In genomic region chr20:3785240-3786125, GRCh38 we compare ENCODE assay signal across 6 cellular contexts. TPM values are rescaled to one million over a fixed set of nuclear protein-coding genes. Genes with fewer than 3 reads are reported as not detected.
A peak's percentile ranks its signal among the peaks of the same experiment; 100 is the strongest.
DNase-seq lines count a peak whose midpoint lies in the region; ATAC-seq lines count a peak whose summit lies in the region.

No MANE protein-coding gene starts in this region.

- peak overlapping the region; percentile 75 for H3K4me3 ChIP-seq in iPS-11a (ENCODE audit: low read depth, low read length)

- no peak for ATAC-seq in HG02588 (IDR thresholded peaks at IDR 0.05; ENCODE audit: unreplicated experiment)

- DNase-seq in AG20443 (ENCODE audit: low spot score) (peak; percentile 20), RPMI7951 (ENCODE audit: low read depth) (peak; percentile 52), HuH-7.5 (ENCODE audit: low spot score) (no peak), DMS114 treated with DMSO at 0.1 percent for 48 hours (lab: John Stamatoyannopoulos, UW; ENCODE audit: unreplicated experiment) (no peak)

RNA-seq across cellular contexts. Expression of gene CENPB, which starts 1.1 kb away (rescaled TPM):
- total RNA-seq in RPMI7951 (2014; rRNA removed; shearing (Covaris generic)): 65.2 and 122 TPM in 2 replicates

RNA-seq across cellular contexts. Expression of gene SPEF1, which starts 4.2 kb away (rescaled TPM):
- total RNA-seq in RPMI7951 (2014; rRNA removed; shearing (Covaris generic)): 0.78 TPM in 1 of 2 replicates, not detected in the other

RNA-seq across cellular contexts. Expression of gene CDC25B, which starts 10.6 kb away (rescaled TPM):
- 133 and 136 TPM in 2 replicates for total RNA-seq in RPMI7951 (2014; rRNA removed; shearing (Covaris generic))

RNA-seq across cellular contexts. Expression of gene ADISSP, which starts 17.9 kb away (rescaled TPM):
- 52.7 and 73.8 TPM in 2 replicates for total RNA-seq in RPMI7951 (2014; rRNA removed; shearing (Covaris generic))

RNA-seq across cellular contexts. Expression of gene AP5S1, which starts 34.9 kb away (rescaled TPM):
- total RNA-seq in RPMI7951 (2014; rRNA removed; shearing (Covaris generic)): 28.5 and 29.7 TPM in 2 replicates

Comparison
In these comparisons a context has a peak if more than half of its experiments do, and no peak if none do; other contexts are left out.
1. DNase-seq: peak in AG20443 (single experiment) and RPMI7951 (single experiment); none in HuH-7.5 (single experiment) and DMS114 treated with DMSO at 0.1 percent for 48 hours (single experiment).